Comparison of ENCODE assay signal across 10 cellular contexts in genomic region chrX:23332101-23332887, GRCh38. TPM values are rescaled to one million over a fixed set of nuclear protein-coding genes. Genes with fewer than 3 reads are reported as not detected.
DNase-seq lines count a peak whose midpoint lies in the region; ATAC-seq and TF ChIP-seq lines count a peak whose summit lies in the region.
"Had no signal": no experiment of that assay in that cellular context is flagged by ENCODE, and none has a peak within 500 bp of the region (broad histone marks: within the 10 kb centered on the region; RNA-seq: fewer than 3 reads in every experiment).

No MANE protein-coding gene starts in this region.

- H3K18ac ChIP-seq in neuronal stem cell (ENCODE audit: low read length), result no peak overlapping the region

- no peak overlapping the region for H2BK15ac ChIP-seq in neuronal stem cell (ENCODE audit: low read length)

- H3K14ac ChIP-seq in neuronal stem cell (ENCODE audit: low read length), result no peak overlapping the region

- H3K4me1 ChIP-seq in neuronal stem cell (ENCODE audit: control insufficient read depth in 2 of 2, insufficient read depth in 1 of 2, low read depth in 1 of 2, low read length in 2 of 2), result peaks cover 0 to 1% of the 10 kb centered on the region in 2 donors

- H3K4me2 ChIP-seq in neuronal stem cell (ENCODE audit: insufficient read depth, low read length, poor library complexity, severe bottlenecking), result peak overlapping the region; percentile 83

- H2AFZ ChIP-seq in neuronal stem cell (ENCODE audit: low read length), result peak overlapping the region; percentile 13

- no peaks in the 10 kb centered on the region for H3K79me1 ChIP-seq in neuronal stem cell (ENCODE audit: low read depth, low read length)

- H3K9me3 ChIP-seq in neuronal stem cell (replicated peaks in 1 of 2; ENCODE audit: control insufficient read depth in 2 of 2, insufficient read depth in 1 of 2, low read depth in 1 of 2, low read length in 2 of 2), result no peaks in the 10 kb centered on the region

- intact Hi-C loops in dorsolateral prefrontal cortex (cut with DNase I), result no loop called here

- H2BK12ac ChIP-seq in neuronal stem cell (ENCODE audit: low read length), result no peak overlapping the region

- TF ChIP-seq CTCF in dorsolateral prefrontal cortex (IDR thresholded peaks at IDR 0.05 in 54 of 56, conservative IDR thresholded peaks at IDR 0.05 in 2 of 56; ENCODE audit: low read depth in 1 of 56, partially characterized antibody in 56 of 56), result no peak

- H3K27ac ChIP-seq in dorsolateral prefrontal cortex (peak overlapping the region in 22 of 59 donors; percentile 9 to 71 (median 42)), neuronal stem cell (replicated peaks; ENCODE audit: low read length) (no peak overlapping the region)

- H3K27me3 ChIP-seq in dorsolateral prefrontal cortex, result peaks cover 0 to 86% (median 31%) of the 10 kb centered on the region in 45 donors
- peaks cover 6 to 69% (median 45%) of the 10 kb centered on the region in 3 experiments for H3K27me3 ChIP-seq in neuronal stem cell (ENCODE audit: control insufficient read depth in 3 of 3, insufficient read depth in 3 of 3, low read depth in 1 of 3, low read length in 3 of 3)

- no peak for ATAC-seq in HG02938 (IDR thresholded peaks at IDR 0.05; ENCODE audit: unreplicated experiment)
- ATAC-seq in HG03280 (IDR thresholded peaks at IDR 0.05; ENCODE audit: unreplicated experiment), result no peak
- ATAC-seq: effector memory CD8-positive, alpha-beta T cell had no signal

- H3K9ac ChIP-seq in neuronal stem cell (ENCODE audit: low read depth, low read length, poor library complexity), result no peak overlapping the region

- no CpG with 5 or more reads among the region's 42 CpGs for WGBS in neuronal stem cell (ENCODE audit: extremely low coverage in 2 of 2, insufficient read length in 2 of 2, insufficient replicate concordance in 1 of 2), 2 donors

- H2BK5ac ChIP-seq in neuronal stem cell (ENCODE audit: low read length), result no peak overlapping the region

- no peak overlapping the region for H3K23ac ChIP-seq in neuronal stem cell (ENCODE audit: low read depth, low read length, poor library complexity)

- H2AK5ac ChIP-seq in neuronal stem cell (ENCODE audit: low read depth, low read length), result no peak overlapping the region

- no peaks in the 10 kb centered on the region for H3K36me3 ChIP-seq in neuronal stem cell (replicated peaks in 1 of 2; ENCODE audit: control insufficient read depth in 2 of 2, insufficient read depth in 2 of 2, low read length in 2 of 2)

- H4K91ac ChIP-seq in neuronal stem cell (ENCODE audit: low read depth, low read length, poor library complexity), result no peak overlapping the region

- H3K4ac ChIP-seq in neuronal stem cell (ENCODE audit: low read length), result no peak overlapping the region

- H4K8ac ChIP-seq in neuronal stem cell (ENCODE audit: low read depth, low read length), result no peak overlapping the region

- DNase-seq in stimulated activated CD4-positive, alpha-beta T cell treated with anti-CD3 and anti-CD28 coated beads, Interleukin-15, amount 100 ng/mL, for 24 hours, result peak; percentile 20
- DNase-seq in stimulated activated CD4-positive, alpha-beta T cell treated with anti-CD3 and anti-CD28 coated beads, Interleukin-12 subunit alpha, Interleukin-12 subunit beta, amount 100 ng/mL, for 4 hours, result no peak
- peak in 2 of 10 donors; percentile 42 to 47 for DNase-seq in dorsolateral prefrontal cortex
- no peak for DNase-seq in neuronal stem cell (ENCODE audit: low spot score)
- no peak for DNase-seq in DMS153 treated with DMSO at 0.1 percent for 48 hours (lab: John Stamatoyannopoulos, UW; ENCODE audit: unreplicated experiment)
- no peak for DNase-seq in DMS 273 treated with DMSO at 0.1 percent for 48 hours (lab: John Stamatoyannopoulos, UW)
- DNase-seq: activated CD4-positive, alpha-beta T cell treated with anti-CD3 and anti-CD28 coated beads, Interleukin-2, amount 50 U/mL, for 1 hour; effector memory CD8-positive, alpha-beta T cell had no signal

- H3K4me3 ChIP-seq in dorsolateral prefrontal cortex (peak overlapping the region in 50 of 59 donors; percentile 12 to 67 (median 46)), neuronal stem cell (ENCODE audit: low read length in 2 of 2) (peak overlapping the region in 1 of 2 donors; percentile 66)

- H2BK120ac ChIP-seq in neuronal stem cell (ENCODE audit: low read depth, low read length), result no peak overlapping the region

RNA-seq across cellular contexts. Expression of gene PTCHD1, which starts 2.4 kb away (rescaled TPM):
- 10 to 100 TPM in 70 of 120 experiments, 1 to 10 TPM in 50; 6.0 to 21.8 (median 10.6) TPM for total RNA-seq in dorsolateral prefrontal cortex
- polyA plus RNA-seq in neuronal stem cell (2013, experiment 1 of 2), result 0.03 TPM
- 0.06 TPM for polyA plus RNA-seq in neuronal stem cell (2013, experiment 2 of 2)
